Comparison of ENCODE assay signal across 8 cellular contexts in the genomic region with DNA sequence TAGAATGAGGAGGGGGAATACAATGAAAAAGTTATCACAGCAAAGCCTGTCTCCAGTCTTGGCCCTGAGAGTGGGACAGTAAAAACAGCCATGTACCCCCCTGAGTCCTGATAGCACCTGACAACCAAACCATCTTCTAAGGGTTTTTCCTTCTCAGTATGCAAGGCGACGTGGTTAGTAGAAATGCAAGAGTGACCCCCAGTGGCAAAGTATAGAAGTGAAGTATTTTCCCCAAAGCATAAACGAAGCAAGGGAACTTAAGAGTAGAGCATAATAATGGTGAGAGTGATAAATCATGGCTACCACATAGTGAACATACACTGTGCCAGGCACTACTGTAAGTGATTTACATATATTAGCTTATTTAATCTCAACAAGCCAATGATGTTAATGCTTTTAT. TPM values are rescaled to one million over a fixed set of nuclear protein-coding genes. Genes with fewer than 3 reads are reported as not detected.
A peak's percentile ranks its signal among the peaks of the same experiment; 100 is the strongest.
DNase-seq lines count a peak whose midpoint lies in the region; ATAC-seq and TF ChIP-seq lines count a peak whose summit lies in the region.

No MANE protein-coding gene starts in this region.

- no peak overlapping the region for H2AFZ ChIP-seq in smooth muscle cell (ENCODE audit: low read depth)

- peak; percentile 84 for ATAC-seq in GM18508 (IDR thresholded peaks at IDR 0.05; ENCODE audit: insufficient read depth, unreplicated experiment)
- ATAC-seq in HG03342 (IDR thresholded peaks at IDR 0.05; ENCODE audit: unreplicated experiment): peak; percentile 89
- no peak for ATAC-seq in HG03521 (IDR thresholded peaks at IDR 0.05; ENCODE audit: unreplicated experiment)

- H3K36me3 ChIP-seq in smooth muscle cell (ENCODE audit: low read depth): no peaks in the 10 kb centered on the region

- no peaks in the 10 kb centered on the region for H3K4me1 ChIP-seq in smooth muscle cell (ENCODE audit: low read depth)

- H3K9ac ChIP-seq in smooth muscle cell (ENCODE audit: low read depth): no peak overlapping the region

- no peaks in the 10 kb centered on the region for H3K27me3 ChIP-seq in smooth muscle cell (ENCODE audit: low read depth)

- H3K4me3 ChIP-seq in fibroblast of pulmonary artery (replicated peaks; ENCODE audit: low read depth, low read length) (no peak overlapping the region), smooth muscle cell (no peak overlapping the region)

- no peak overlapping the region for H3K27ac ChIP-seq in smooth muscle cell (ENCODE audit: low read depth)

- no peaks in the 10 kb centered on the region for H3F3A ChIP-seq in smooth muscle cell (ENCODE audit: low read depth)

- H3K9me3 ChIP-seq in smooth muscle cell (replicated peaks; ENCODE audit: low read depth): no peaks in the 10 kb centered on the region

- H4K20me1 ChIP-seq in smooth muscle cell (ENCODE audit: low read depth): no peaks in the 10 kb centered on the region

- no peaks in the 10 kb centered on the region for H3K79me2 ChIP-seq in smooth muscle cell (ENCODE audit: low read depth)

- 3% methylated on average over 3 of the region's 3 CpGs for WGBS in smooth muscle cell (ENCODE audit: low lambda C conversion rate)

- peak; percentile 60 for TF ChIP-seq CTCF in fibroblast of pulmonary artery (IDR thresholded peaks at IDR 0.05; ENCODE audit: low read length, missing control alignments)
- peak; percentile 61 for TF ChIP-seq CTCF in smooth muscle cell (IDR thresholded peaks at IDR 0.05; ENCODE audit: borderline replicate concordance, insufficient read depth, poor library complexity, severe bottlenecking)

- DNase-seq in Ammon's horn (ENCODE audit: low spot score) (peak; percentile 40), OCI-M2 (lab: John Stamatoyannopoulos, UW; ENCODE audit: unreplicated experiment) (peak; percentile 69), fibroblast of pulmonary artery (ENCODE audit: low read depth) (peak; percentile 56), smooth muscle cell (lab: John Stamatoyannopoulos, UW; ENCODE audit: unreplicated experiment) (no peak)
- DNase-seq in activated CD4-positive, CD25-positive, alpha-beta regulatory T cell treated with anti-CD3 and anti-CD28 coated beads, Interleukin-2, amount 50 U/mL, for 72 hours: no peak

- no peak overlapping the region for H3K4me2 ChIP-seq in smooth muscle cell

RNA-seq across cellular contexts. Expression of a gene that starts 52.8 kb away (rescaled TPM):
- 0.13 TPM in 1 of 2 replicates, not detected in the other for total RNA-seq in smooth muscle cell
- not detected in 2 replicates for polyA plus RNA-seq in smooth muscle cell

Comparison
In these comparisons a context has a peak if more than half of its experiments do, and no peak if none do; other contexts are left out.
1. DNase-seq: peak in Ammon's horn (single experiment), OCI-M2 (single experiment) and fibroblast of pulmonary artery (single experiment); none in smooth muscle cell (single experiment) and activated CD4-positive, CD25-positive, alpha-beta regulatory T cell treated with anti-CD3 and anti-CD28 coated beads, Interleukin-2, amount 50 U/mL, for 72 hours (single experiment).